In the genomic region with DNA sequence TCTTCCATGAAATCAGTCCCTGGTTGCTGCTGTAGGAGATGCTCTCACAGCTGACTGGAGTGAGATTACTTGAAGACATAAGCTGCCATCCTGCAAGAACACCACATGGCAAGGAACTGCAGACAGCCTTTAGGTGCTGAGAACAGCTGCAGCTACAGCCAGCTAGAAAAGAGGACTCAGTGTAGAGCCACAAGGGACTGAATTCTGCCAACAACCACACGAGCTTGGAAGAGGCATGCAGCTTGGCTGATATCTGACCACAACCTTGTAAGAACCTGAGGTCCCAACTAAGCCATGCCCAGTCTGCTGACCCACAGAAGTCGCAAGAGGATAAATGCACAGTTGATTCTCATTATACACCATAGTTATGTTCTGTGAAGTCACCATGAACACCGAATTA, we compare ENCODE assay signal across 16 cellular contexts.
A peak's percentile ranks its signal among the peaks of the same experiment; 100 is the strongest.
DNase-seq lines count a peak whose midpoint lies in the region; ATAC-seq, FAIRE-seq and TF ChIP-seq lines count a peak whose summit lies in the region.
"Had no signal": no experiment of that assay in that cellular context is flagged by ENCODE, and none has a peak within 500 bp of the region (broad histone marks: within the 10 kb centered on the region; RNA-seq: fewer than 3 reads in every experiment).

No MANE protein-coding gene starts in this region.

- no peak overlapping the region for H2AFZ ChIP-seq in HepG2 (ENCODE audit: low read length)

- TF ChIP-seq CTCF in HepG2 (CRISPR knock-in tag; IDR thresholded peaks at IDR 0.05) (no peak), right lobe of liver (IDR thresholded peaks at IDR 0.05) (no peak), WERI-Rb-1 (IDR thresholded peaks at IDR 0.05; ENCODE audit: low read depth, low read length) (no peak)
- TF ChIP-seq CTCF in activated CD8-positive, alpha-beta T cell treated with anti-CD3 and anti-CD28 coated beads for 36 hours (IDR thresholded peaks at IDR 0.05) = no peak

- intact Hi-C loops in HepG2 (cut with micrococcal nuclease; ENCODE audit: unreplicated experiment) (loop anchor here (5.0 kb wide), 2 partner anchors 204 to 274 kb away; partner anchors contain the start of gene SH3BP4), right lobe of liver (cut with DNase I) (no loop called here), aorta (cut with DNase I) (no loop called here)
- intact Hi-C loops in activated CD8-positive, alpha-beta T cell treated with anti-CD3 and anti-CD28 coated beads for 36 hours (cut with micrococcal nuclease) = no loop called here

- no peaks in the 10 kb centered on the region for H3K9me3 Mint-ChIP-seq in activated CD8-positive, alpha-beta T cell treated with anti-CD3 and anti-CD28 coated beads for 36 hours

- H3K4me2 ChIP-seq in HepG2 (ENCODE audit: low read depth, low read length) = no peak overlapping the region

- POLR2A ChIA-PET in HepG2 (lab: Yijun Ruan, JAX) = interaction anchor here (1.1 to 11.7 kb wide), 7 partner anchors 8 to 202 kb away, joined by 3 to 484 read pairs (median 6); no protein-coding TSS in a partner anchor
- POLR2A ChIA-PET in activated CD8-positive, alpha-beta T cell treated with anti-CD3 and anti-CD28 coated beads for 36 hours (lab: Charles Lee) = no interaction called here

- CTCF ChIA-PET in HepG2 (lab: Yijun Ruan, JAX; ENCODE audit: low intra/inter-chr PET ratio, low total read pairs) = no interaction called here
- CTCF ChIA-PET in activated CD8-positive, alpha-beta T cell treated with anti-CD3 and anti-CD28 coated beads for 36 hours (lab: Charles Lee) = no interaction called here

- WGBS in HepG2 (ENCODE audit: low lambda C conversion rate) = 91% methylated on average over 3 of the region's 3 CpGs
- WGBS in right lobe of liver (ENCODE audit: insufficient coverage, low coverage, low lambda C conversion rate, missing lambda C conversion rate) = 71% methylated on average over 3 of the region's 3 CpGs
- 16 to 22% methylated on average over 3 of the region's 3 CpGs for WGBS in aorta, 2 donors

- in situ Hi-C loops in HepG2 (cut with HindIII; ENCODE audit: extremely low pct_ligation_motif_present, low pct_unique_long_range_greater_than_20kb) = no loop called here

- no peaks in the 10 kb centered on the region for H3K9me3 ChIP-seq in HepG2 (ENCODE audit: low read length)
- no peaks in the 10 kb centered on the region for H3K9me3 ChIP-seq in right lobe of liver
- no peaks in the 10 kb centered on the region for H3K9me3 ChIP-seq in WERI-Rb-1 (ENCODE audit: severe bottlenecking)
- no peaks in the 10 kb centered on the region for H3K9me3 ChIP-seq in aorta (ENCODE audit: control insufficient read depth, low read length)

- no peak for ATAC-seq in HepG2
- ATAC-seq in right lobe of liver = no peak
- ATAC-seq in aorta (ENCODE audit: low FRiP score) = peak; percentile 36
- ATAC-seq in activated CD8-positive, alpha-beta T cell treated with anti-CD3 and anti-CD28 coated beads for 36 hours = no peak
- no peak for ATAC-seq in HG03039 (IDR thresholded peaks at IDR 0.05; ENCODE audit: unreplicated experiment)

- no peak overlapping the region for H3K27ac Mint-ChIP-seq in activated CD8-positive, alpha-beta T cell treated with anti-CD3 and anti-CD28 coated beads for 36 hours
- H3K27ac Mint-ChIP-seq: activated naive CD8-positive, alpha-beta T cell had no signal

- H3K36me3 ChIP-seq in HepG2 (replicated peaks in 1 of 2; ENCODE audit: control insufficient read depth in 1 of 2, insufficient read depth in 2 of 2, low read length in 2 of 2) (no peaks in the 10 kb centered on the region), right lobe of liver (no peaks in the 10 kb centered on the region), WERI-Rb-1 (no peaks in the 10 kb centered on the region), aorta (ENCODE audit: control insufficient read depth in 1 of 2, insufficient read depth in 2 of 2, low read length in 1 of 2) (no peaks in the 10 kb centered on the region)

- peaks cover 2% of the 10 kb centered on the region for H3K27me3 Mint-ChIP-seq in activated CD8-positive, alpha-beta T cell treated with anti-CD3 and anti-CD28 coated beads for 36 hours
- H3K27me3 Mint-ChIP-seq: activated naive CD8-positive, alpha-beta T cell had no signal

- DNase-seq in HepG2 (ENCODE audit: low spot score) (no peak), right lobe of liver (no peak), WERI-Rb-1 (peak; percentile 38), fibroblast of the conjunctiva (ENCODE audit: low read depth) (peak; percentile 77), aorta (no peak), GDM1 (lab: John Stamatoyannopoulos, UW) (no peak)
- no peak for DNase-seq in activated CD8-positive, alpha-beta T cell treated with anti-CD3 and anti-CD28 coated beads for 36 hours
- DNase-seq: activated CD4-positive, CD25-positive, alpha-beta regulatory T cell treated with anti-CD3 and anti-CD28 coated beads, Interleukin-2, amount 50 U/mL, for 72 hours; DMS 273 treated with DMSO at 0.1 percent for 48 hours; KBM-7; mesendoderm; NCI-H1417; nucleus accumbens had no signal

- H3K4me1 Mint-ChIP-seq in activated CD8-positive, alpha-beta T cell treated with anti-CD3 and anti-CD28 coated beads for 36 hours (ENCODE audit: low read depth) = peaks cover 5% of the 10 kb centered on the region

- no peaks in the 10 kb centered on the region for H3K36me3 Mint-ChIP-seq in activated CD8-positive, alpha-beta T cell treated with anti-CD3 and anti-CD28 coated beads for 36 hours (ENCODE audit: low read depth)
- H3K36me3 Mint-ChIP-seq: activated naive CD8-positive, alpha-beta T cell had no signal

- H3K4me1 ChIP-seq in HepG2 (ENCODE audit: insufficient read depth, low read length) (peaks cover 99% of the 10 kb centered on the region), right lobe of liver (peaks cover 0 to 41% (median 16%) of the 10 kb centered on the region in 4 donors), aorta (ENCODE audit: control insufficient read depth in 1 of 2, insufficient read depth in 2 of 2, low read length in 2 of 2) (peaks cover 3 to 4% of the 10 kb centered on the region in 2 donors)

- no peak for TF ChIP-seq POLR2A in HepG2 (IDR thresholded peaks at IDR 0.05; ENCODE audit: insufficient read depth in 1 of 2, low read depth in 2 of 2, low read length in 2 of 2)
- no peak for TF ChIP-seq POLR2A in right lobe of liver (IDR thresholded peaks at IDR 0.05)

- TF ChIP-seq EP300 in HepG2 (IDR thresholded peaks at IDR 0.05; ENCODE audit: low read depth in 2 of 2, low read length in 2 of 2) (no peak), HepG2 (CRISPR knock-in tag; IDR thresholded peaks at IDR 0.05; ENCODE audit: borderline replicate concordance) (no peak)

- TF ChIP-seq RAD21 in HepG2 (CRISPR knock-in tag; IDR thresholded peaks at IDR 0.05) = no peak

- H3K79me2 ChIP-seq in HepG2 (ENCODE audit: insufficient read depth, low read length) = no peaks in the 10 kb centered on the region

- H4K20me1 ChIP-seq in HepG2 (ENCODE audit: insufficient read depth, low read length) = no peaks in the 10 kb centered on the region

- BruUV-seq in HepG2 (replicated peaks; lab: Mats Ljungman, UMichigan) = no TSS peak

- no peak for FAIRE-seq in HepG2 (lab: Jason Lieb, UNC)
- FAIRE-seq: frontal cortex had no signal

- H3K9ac ChIP-seq in HepG2 (ENCODE audit: insufficient read depth, low read depth, low read length) = peak overlapping the region; percentile 1; the same call in 1 of the 2 replicates

- H3K4me3 Mint-ChIP-seq in activated CD8-positive, alpha-beta T cell treated with anti-CD3 and anti-CD28 coated beads for 36 hours = no peak overlapping the region
- H3K4me3 Mint-ChIP-seq: activated naive CD8-positive, alpha-beta T cell had no signal

- H3K27ac ChIP-seq in HepG2 (ENCODE audit: extremely low read length, insufficient read depth, low read length) = peak overlapping the region; percentile 86
- H3K27ac ChIP-seq in right lobe of liver = no peak overlapping the region
- H3K27ac ChIP-seq in WERI-Rb-1 = no peak overlapping the region
- no peak overlapping the region for H3K27ac ChIP-seq in aorta (ENCODE audit: low read depth in 1 of 2, low read length in 2 of 2)

- H3K4me3 ChIP-seq in HepG2 (replicated peaks in 1 of 3; ENCODE audit: insufficient read depth in 1 of 3, low read depth in 2 of 3, low read length in 3 of 3) (no peak overlapping the region), right lobe of liver (no peak overlapping the region), WERI-Rb-1 (ENCODE audit: low read depth, low read length) (no peak overlapping the region), aorta (ENCODE audit: low read length in 2 of 2) (no peak overlapping the region)

- H3K27me3 ChIP-seq in HepG2 (ENCODE audit: control insufficient read depth in 1 of 2, insufficient read depth in 2 of 2, low read length in 2 of 2) (no peaks in the 10 kb centered on the region), right lobe of liver (no peaks in the 10 kb centered on the region), WERI-Rb-1 (ENCODE audit: insufficient read depth, low read depth, severe bottlenecking) (no peaks in the 10 kb centered on the region), aorta (ENCODE audit: control insufficient read depth in 1 of 2, insufficient read depth in 2 of 2, low read length in 1 of 2) (no peaks in the 10 kb centered on the region)

TF ChIP-seq in HepG2, 621 proteins besides CTCF, POLR2A, EP300 and RAD21 (continues in another document):
- TF ChIP-seq NFE2L2 (IDR thresholded peaks at IDR 0.05; ENCODE audit: low read length) (no peak), ZNF570 (CRISPR knock-in tag; IDR thresholded peaks at IDR 0.05; ENCODE audit: borderline replicate concordance) (no peak), ZNF275 (CRISPR knock-in tag; IDR thresholded peaks at IDR 0.05; ENCODE audit: borderline replicate concordance) (no peak), SSRP1 (CRISPR knock-in tag; IDR thresholded peaks at IDR 0.05) (no peak), KLF12 (CRISPR knock-in tag; IDR thresholded peaks at IDR 0.05; ENCODE audit: borderline replicate concordance) (no peak), ZNF569 (CRISPR knock-in tag; IDR thresholded peaks at IDR 0.05; ENCODE audit: borderline replicate concordance) (no peak), HDAC1 (CRISPR knock-in tag; IDR thresholded peaks at IDR 0.05) (no peak), GZF1 (CRISPR knock-in tag; IDR thresholded peaks at IDR 0.05) (no peak), MATR3 (CRISPR knock-in tag; IDR thresholded peaks at IDR 0.05) (no peak), RBAK (CRISPR knock-in tag; IDR thresholded peaks at IDR 0.05) (no peak), ISX (CRISPR knock-in tag; conservative IDR thresholded peaks at IDR 0.05) (no peak), ZNF253 (CRISPR knock-in tag; IDR thresholded peaks at IDR 0.05; ENCODE audit: borderline replicate concordance) (peak; percentile 22; the same call in 1 of the 2 replicates), SATB2 (CRISPR knock-in tag; IDR thresholded peaks at IDR 0.05) (no peak)

Comparison
In these comparisons a context has a peak if more than half of its experiments do, and no peak if none do; other contexts are left out.
1. DNase-seq: peak in WERI-Rb-1 (single experiment) and fibroblast of the conjunctiva (single experiment); none in HepG2 (single experiment), right lobe of liver (0 of 3), aorta (0 of 2), activated CD8-positive, alpha-beta T cell treated with anti-CD3 and anti-CD28 coated beads for 36 hours (single experiment) and GDM1 (single experiment).